ENCODE assay signal across 26 cellular contexts in genomic region chr5:77881528-77881927, GRCh38.
DNase-seq lines count a peak whose midpoint lies in the region; ATAC-seq, FAIRE-seq and TF ChIP-seq lines count a peak whose summit lies in the region.
"Had no signal": no experiment of that assay in that cellular context is flagged by ENCODE, and none has a peak within 500 bp of the region (broad histone marks: within the 10 kb centered on the region; RNA-seq: fewer than 3 reads in every experiment).

No MANE protein-coding gene starts in this region.

- H3K9ac ChIP-seq in mammary epithelial cell (ENCODE audit: insufficient read depth, low read length) = no peak overlapping the region
- H3K9ac ChIP-seq: GM23248 had no signal

- CTCF ChIA-PET in mammary epithelial cell (lab: Charles Lee; ENCODE audit: low non-redundant PET) = no interaction called here

- H3K36me3 ChIP-seq in mammary epithelial cell (ENCODE audit: insufficient read depth, low read length) (no peaks in the 10 kb centered on the region), pancreas (no peaks in the 10 kb centered on the region)
- H3K36me3 ChIP-seq: left lung, MG63, upper lobe of left lung had no signal

- ATAC-seq in pancreas = no peak
- ATAC-seq: left lung had no signal

- intact Hi-C loops in mammary epithelial cell (cut with micrococcal nuclease) = loop anchor here (5.0 kb wide), 1 partner anchor 41 kb away; no protein-coding TSS in a partner anchor
- intact Hi-C loops in pancreas (cut with DNase I) = no loop called here

- in situ Hi-C loops in mammary epithelial cell (cut with MboI; ENCODE audit: low sequenced_read_pairs in 2 of 2) = no loop called here

- H3K4me3 ChIP-seq in mammary epithelial cell (replicated peaks in 1 of 3; ENCODE audit: insufficient read depth in 1 of 3, low read depth in 2 of 3, low read length in 3 of 3) = no peak overlapping the region
- no peak overlapping the region for H3K4me3 ChIP-seq in pancreas
- H3K4me3 ChIP-seq: GM23248, left lung, MG63, PC-9, upper lobe of left lung had no signal

- dilution Hi-C loops in mammary epithelial cell (cut with HindIII; ENCODE audit: low sequenced_read_pairs) = no loop called here

- TF ChIP-seq CTCF in mammary epithelial cell (conservative IDR thresholded peaks at IDR 0.05 in 1 of 2, IDR thresholded peaks at IDR 0.05 in 1 of 2; ENCODE audit: extremely low read depth in 1 of 2, insufficient read depth in 1 of 2, low read depth in 1 of 2, low read length in 2 of 2) = no peak
- no peak for TF ChIP-seq CTCF in pancreas (IDR thresholded peaks at IDR 0.05)

- H3K9me3 ChIP-seq in mammary epithelial cell (replicated peaks; ENCODE audit: insufficient read depth, low read length) = no peaks in the 10 kb centered on the region
- H3K9me3 ChIP-seq in pancreas = no peaks in the 10 kb centered on the region
- H3K9me3 ChIP-seq: left lung, MG63, upper lobe of left lung had no signal

- H2AFZ ChIP-seq in mammary epithelial cell (ENCODE audit: low read depth, low read length) = peak overlapping the region; percentile 28
- H2AFZ ChIP-seq: GM23248, PC-9 had no signal

- H3K4me2 ChIP-seq in mammary epithelial cell (ENCODE audit: insufficient read depth, low read depth, low read length) = no peak overlapping the region
- H3K4me2 ChIP-seq: PC-9 had no signal

- no peak for FAIRE-seq in pancreas (lab: Jason Lieb, UNC)
- FAIRE-seq: GM18507 had no signal

- DNase-seq in CMK (ENCODE audit: low read depth) = peak; percentile 64
- peak; percentile 42 for DNase-seq in NCI-H226
- DNase-seq in mammary epithelial cell = no peak
- DNase-seq in iris pigment epithelial cell (ENCODE audit: low read depth) = peak; percentile 62
- DNase-seq in DMS79 (lab: John Stamatoyannopoulos, UW) = no peak
- DNase-seq in NCI-H748 (lab: John Stamatoyannopoulos, UW; ENCODE audit: unreplicated experiment) = no peak
- no peak for DNase-seq in NOMO-1 (lab: John Stamatoyannopoulos, UW; ENCODE audit: unreplicated experiment in 2 of 2)
- DNase-seq in pancreas = no peak
- DNase-seq: activated CD4-positive, CD25-positive, alpha-beta regulatory T cell; activated naive CD4-positive, alpha-beta T cell treated with anti-CD3 and anti-CD28 coated beads, Interleukin-2, amount 50 U/mL, for 16 hours; aorta; CD8-positive, alpha-beta memory T cell; central memory CD4-positive, alpha-beta T cell; DMS53; foreskin melanocyte; GM23248; left lung; MG63; NCI-H1417; NCI-H2081; NCI-H446; PC-9; SHP77; T-helper 9 cell; upper lobe of left lung had no signal

- BruUV-seq in mammary epithelial cell (replicated peaks; lab: Mats Ljungman, UMichigan) = no TSS peak

- H3K27me3 ChIP-seq in mammary epithelial cell (ENCODE audit: insufficient read depth, low read length) = no peaks in the 10 kb centered on the region
- peaks cover 0 to 4% (median 1%) of the 10 kb centered on the region in 4 donors for H3K27me3 ChIP-seq in pancreas
- H3K27me3 ChIP-seq: MG63, upper lobe of left lung had no signal

- H3K4me1 ChIP-seq in mammary epithelial cell (ENCODE audit: insufficient read depth, low read length) (peaks cover 39% of the 10 kb centered on the region), pancreas (no peaks in the 10 kb centered on the region)

- H4K20me1 ChIP-seq in mammary epithelial cell (ENCODE audit: insufficient read depth, low read length) = no peaks in the 10 kb centered on the region

- whole genome bisulfite sequencing in mammary epithelial cell (ENCODE audit: low coverage, missing lambda C conversion rate) = 100% methylated on average over 7 of the region's 7 CpGs
- WGBS in pancreas, 2 donors = 48 to 49% methylated on average over 7 of the region's 7 CpGs

- no peaks in the 10 kb centered on the region for H3K79me2 ChIP-seq in mammary epithelial cell (ENCODE audit: insufficient read depth, low read length)

- H3K27ac ChIP-seq in mammary epithelial cell (ENCODE audit: insufficient read depth, low read depth, low read length) (no peak overlapping the region), pancreas (no peak overlapping the region)
- H3K27ac ChIP-seq: GM23248, left lung, PC-9, upper lobe of left lung had no signal

Comparison
In these comparisons a context has a peak if more than half of its experiments do, and no peak if none do; other contexts are left out.
1. DNase-seq: peak in CMK (single experiment), NCI-H226 (single experiment) and iris pigment epithelial cell (single experiment); none in mammary epithelial cell (single experiment), DMS79 (single experiment), NCI-H748 (single experiment), NOMO-1 (0 of 2) and pancreas (0 of 6).